ENCODE assay signal across 28 cellular contexts in the genomic region with DNA sequence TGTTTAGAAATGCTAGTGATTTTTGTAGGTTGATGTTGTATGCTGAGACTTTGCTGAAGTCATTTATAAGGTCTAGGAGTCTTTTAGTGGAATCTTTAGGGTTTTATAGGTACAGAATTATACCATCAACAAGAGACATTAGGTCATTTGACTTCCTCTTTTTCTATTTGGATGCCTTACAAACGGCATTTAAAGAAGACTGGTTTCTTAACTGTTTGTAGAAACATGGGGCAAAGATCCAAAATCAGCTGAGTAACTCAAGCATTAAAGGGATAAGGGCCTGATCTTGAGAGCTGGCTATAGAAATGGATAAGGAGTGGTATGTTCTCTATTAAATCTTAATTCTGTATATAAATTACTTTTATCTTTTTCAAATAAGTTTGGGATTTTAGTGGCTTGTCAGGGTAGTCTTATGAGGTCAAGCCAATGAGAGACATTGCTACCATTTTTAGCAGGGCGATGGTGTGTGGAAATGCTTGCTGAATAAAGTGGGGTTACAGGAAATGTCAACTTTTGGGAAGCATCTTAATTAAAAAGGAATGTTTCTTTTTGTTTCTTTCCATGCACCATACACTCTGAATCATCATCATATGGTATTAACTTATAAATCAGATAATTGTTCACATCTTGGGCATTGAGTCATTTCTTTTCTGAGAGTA.
A peak's percentile ranks its signal among the peaks of the same experiment; 100 is the strongest.
DNase-seq lines count a peak whose midpoint lies in the region; ATAC-seq, FAIRE-seq and TF ChIP-seq lines count a peak whose summit lies in the region.
"Had no signal": no experiment of that assay in that cellular context is flagged by ENCODE, and none has a peak within 500 bp of the region (broad histone marks: within the 10 kb centered on the region; RNA-seq: fewer than 3 reads in every experiment).

No MANE protein-coding gene starts in this region.

- no peaks in the 10 kb centered on the region for H3K36me3 Mint-ChIP-seq in activated CD8-positive, alpha-beta T cell treated with anti-CD3 and anti-CD28 coated beads, Interleukin-2, amount 10 ng/mL, durations not matched to agents 7 days and 5 days (ENCODE audit: low read depth)
- H3K36me3 Mint-ChIP-seq: memory B cell; naive thymus-derived CD4-positive, alpha-beta T cell had no signal

- H3K36me3 ChIP-seq in kidney (ENCODE audit: control insufficient read depth in 1 of 2, insufficient read depth in 2 of 2, low read length in 2 of 2): no peaks in the 10 kb centered on the region
- H3K36me3 ChIP-seq: tibial artery had no signal

- CTCF ChIA-PET in activated CD8-positive, alpha-beta T cell treated with anti-CD3 and anti-CD28 coated beads, Interleukin-2, amount 10 ng/mL, durations not matched to agents 7 days and 5 days (lab: Charles Lee): interaction anchor here (1.7 kb wide), 1 partner anchor 49 kb away, joined by 3 read pairs; no protein-coding TSS in a partner anchor

- H3K27me3 Mint-ChIP-seq in activated CD8-positive, alpha-beta T cell treated with anti-CD3 and anti-CD28 coated beads, Interleukin-2, amount 10 ng/mL, durations not matched to agents 7 days and 5 days (ENCODE audit: low read depth): no peaks in the 10 kb centered on the region

- H3K4me3 Mint-ChIP-seq in activated CD8-positive, alpha-beta T cell treated with anti-CD3 and anti-CD28 coated beads, Interleukin-2, amount 10 ng/mL, durations not matched to agents 7 days and 5 days: no peak overlapping the region
- H3K4me3 Mint-ChIP-seq: activated T-cell treated with anti-CD3 and anti-CD28 coated beads, Interleukin-2, amount 50 U/mL, for 4 hours; memory B cell; naive thymus-derived CD4-positive, alpha-beta T cell had no signal

- H3K27ac ChIP-seq in kidney (ENCODE audit: low read depth in 2 of 2, low read length in 2 of 2): no peak overlapping the region
- H3K27ac ChIP-seq: epithelial cell of prostate, PC-9, SK-N-MC, tibial artery had no signal

- POLR2A ChIA-PET in activated CD8-positive, alpha-beta T cell treated with anti-CD3 and anti-CD28 coated beads, Interleukin-2, amount 10 ng/mL, durations not matched to agents 7 days and 5 days (lab: Charles Lee): no interaction called here

- no peaks in the 10 kb centered on the region for H3K9me3 Mint-ChIP-seq in activated CD8-positive, alpha-beta T cell treated with anti-CD3 and anti-CD28 coated beads, Interleukin-2, amount 10 ng/mL, durations not matched to agents 7 days and 5 days (ENCODE audit: insufficient read depth)

- no peak for TF ChIP-seq POLR2A in GM12891 (IDR thresholded peaks at IDR 0.05; ENCODE audit: low read depth, low read length)

- no peak overlapping the region for H3K9ac ChIP-seq in kidney (ENCODE audit: low read length in 2 of 2)

- no peaks in the 10 kb centered on the region for H3K4me1 Mint-ChIP-seq in activated CD8-positive, alpha-beta T cell treated with anti-CD3 and anti-CD28 coated beads, Interleukin-2, amount 10 ng/mL, durations not matched to agents 7 days and 5 days (ENCODE audit: low read depth)
- H3K4me1 Mint-ChIP-seq: memory B cell; naive thymus-derived CD4-positive, alpha-beta T cell had no signal

- no peaks in the 10 kb centered on the region for H3K4me1 ChIP-seq in kidney (ENCODE audit: control insufficient read depth in 1 of 2, insufficient read depth in 1 of 2, low read depth in 1 of 2, low read length in 2 of 2)
- H3K4me1 ChIP-seq: tibial artery had no signal

- no peaks in the 10 kb centered on the region for H3K9me3 ChIP-seq in kidney (ENCODE audit: control insufficient read depth in 1 of 2, low read length in 2 of 2)
- H3K9me3 ChIP-seq: tibial artery had no signal

- ATAC-seq in activated CD8-positive, alpha-beta T cell treated with anti-CD3 and anti-CD28 coated beads, Interleukin-2, amount 10 ng/mL, durations not matched to agents 7 days and 5 days: no peak
- ATAC-seq: activated CD4-positive, CD25-positive, alpha-beta regulatory T cell treated with anti-CD3 and anti-CD28 coated beads, Interleukin-2, amount 50 U/mL, for 24 hours; activated T-cell treated with anti-CD3 and anti-CD28 coated beads, Interleukin-2, amount 50 U/mL, for 4 hours; naive thymus-derived CD4-positive, alpha-beta T cell; stimulated activated naive CD8-positive, alpha-beta T cell treated with anti-CD3 and anti-CD28 coated beads, Interleukin-15, Interleukin-2, amounts not matched to agents 100 U/mL and 50 U/mL, for 24 hours had no signal

- DNase-seq in AG09319 (ENCODE audit: extremely low read depth, low read depth) (peak; percentile 73), GM12891 (ENCODE audit: insufficient read length, low spot score) (no peak), RPMI8226 (peak; percentile 8), fibroblast of mammary gland (ENCODE audit: low read depth) (peak; percentile 53), kidney (no peak), putamen (ENCODE audit: low spot score) (no peak), amniotic stem cell (lab: John Stamatoyannopoulos, UW) (no peak)
- DNase-seq in activated CD8-positive, alpha-beta T cell treated with anti-CD3 and anti-CD28 coated beads, Interleukin-2, amount 10 ng/mL, durations not matched to agents 7 days and 5 days: no peak
- DNase-seq: activated CD8-positive, alpha-beta memory T cell treated with anti-CD3 and anti-CD28 coated beads for 24 hours; activated naive CD4-positive, alpha-beta T cell; activated T-cell treated with anti-CD3 and anti-CD28 coated beads, Interleukin-2, amount 50 U/mL, for 4 hours; amygdala; central memory CD4-positive, alpha-beta T cell; GF-D8; Karpas-422; naive thymus-derived CD4-positive, alpha-beta T cell; NCI-H2081 treated with DMSO at 0.1 percent for 48 hours; NCI-H446; PC-9; stimulated activated CD4-positive, alpha-beta T cell treated with anti-CD3 and anti-CD28 coated beads, Interleukin-4, amount 100 ng/mL, for 24 hours; stimulated activated naive CD8-positive, alpha-beta T cell treated with anti-CD3 and anti-CD28 coated beads, Interleukin-15, Interleukin-2, amounts not matched to agents 100 U/mL and 50 U/mL, for 24 hours; T1000; tibial artery had no signal

- H3K27ac Mint-ChIP-seq in activated CD8-positive, alpha-beta T cell treated with anti-CD3 and anti-CD28 coated beads, Interleukin-2, amount 10 ng/mL, durations not matched to agents 7 days and 5 days: no peak overlapping the region
- H3K27ac Mint-ChIP-seq: memory B cell; naive thymus-derived CD4-positive, alpha-beta T cell had no signal

- TF ChIP-seq CTCF in AG09319 (IDR thresholded peaks at IDR 0.05; ENCODE audit: low read depth, low read length) (no peak), fibroblast of mammary gland (conservative IDR thresholded peaks at IDR 0.05; ENCODE audit: control insufficient read depth, insufficient read depth, low read depth, low read length) (no peak), kidney (IDR thresholded peaks at IDR 0.05; ENCODE audit: borderline replicate concordance, extremely low read depth, insufficient read depth) (no peak)

- intact Hi-C loops in kidney (cut with DNase I): no loop called here

- H3K4me3 ChIP-seq in fibroblast of mammary gland (ENCODE audit: control insufficient read depth, low read depth, low read length): no peak overlapping the region
- no peak overlapping the region for H3K4me3 ChIP-seq in kidney (ENCODE audit: low read length in 2 of 2)
- H3K4me3 ChIP-seq: PC-9, SK-N-MC, tibial artery had no signal

- FAIRE-seq in GM12891 (lab: Jason Lieb, UNC): no peak
- no peak for FAIRE-seq in kidney (lab: Jason Lieb, UNC)
- FAIRE-seq: GM12892 had no signal

TF ChIP-seq in GM12891, 5 proteins besides CTCF, POLR2A, EP300 and RAD21:
- TF ChIP-seq SPI1 (IDR thresholded peaks at IDR 0.05; ENCODE audit: low read depth, low read length) (peak; percentile 74), PAX5 (IDR thresholded peaks at IDR 0.05; ENCODE audit: insufficient read depth, low read length, severe bottlenecking) (no peak), TAF1 (IDR thresholded peaks at IDR 0.05; ENCODE audit: low read depth, low read length) (no peak)
TF ChIP-seq in GM12891: peak in this region for 1.

Comparison
In these comparisons a context has a peak if more than half of its experiments do, and no peak if none do; other contexts are left out.
1. DNase-seq: peak in AG09319 (single experiment), RPMI8226 (single experiment) and fibroblast of mammary gland (single experiment); none in GM12891 (single experiment), kidney (single experiment), activated CD8-positive, alpha-beta T cell treated with anti-CD3 and anti-CD28 coated beads, Interleukin-2, amount 10 ng/mL, durations not matched to agents 7 days and 5 days (single experiment), putamen (single experiment) and amniotic stem cell (single experiment).